Comparison of ENCODE assay signal across 8 cellular contexts in genomic region chr17:7306911-7307685, GRCh38. TPM values are rescaled to one million over a fixed set of nuclear protein-coding genes. Genes with fewer than 3 reads are reported as not detected.
DNase-seq lines count a peak whose midpoint lies in the region; ATAC-seq and TF ChIP-seq lines count a peak whose summit lies in the region.

EIF5A (plus strand) TSS chr17:7307628; CDS start chr17:7309636, 2,008 bp downstream.

- peak within 1 kb of the TSS; percentile 99 for H3K27ac ChIP-seq in coronary artery

- peak within 1 kb of the TSS; percentile 99 for H3K27ac Mint-ChIP-seq in activated CD4-positive, alpha-beta T cell treated with anti-CD3 and anti-CD28 coated beads, Interleukin-2, amount 10 ng/mL, durations not matched to agents 7 days and 5 days

- POLR2A ChIA-PET in BJ (lab: Charles Lee): no interaction called here
- POLR2A ChIA-PET in activated CD4-positive, alpha-beta T cell treated with anti-CD3 and anti-CD28 coated beads, Interleukin-2, amount 10 ng/mL, durations not matched to agents 7 days and 5 days (lab: Charles Lee): no interaction called here

- H3K27me3 ChIP-seq in BJ (ENCODE audit: control insufficient read depth, insufficient read depth, low read length): no peaks in the 10 kb centered on the region; the same call in 1 of the 2 replicates

- CTCF ChIA-PET in BJ (lab: Yijun Ruan, JAX): interaction anchor here (1.3 to 2.2 kb wide), 2 partner anchors 11 to 87 kb away, joined by 3 to 15 read pairs; partner anchors contain the start of genes ACADVL and DLG4
- CTCF ChIA-PET in activated CD4-positive, alpha-beta T cell treated with anti-CD3 and anti-CD28 coated beads, Interleukin-2, amount 10 ng/mL, durations not matched to agents 7 days and 5 days (lab: Charles Lee): no interaction called here

- H3K4me3 ChIP-seq in BJ (ENCODE audit: low read depth, low read length): peak within 1 kb of the TSS; percentile 71
- H3K4me3 ChIP-seq in coronary artery: peak within 1 kb of the TSS; percentile 92

- no peak for TF ChIP-seq CTCF in BJ (IDR thresholded peaks at IDR 0.05; ENCODE audit: insufficient read depth, low read depth, low read length)
- no peak for TF ChIP-seq CTCF in coronary artery (IDR thresholded peaks at IDR 0.05)

- H3K4me1 Mint-ChIP-seq in activated CD4-positive, alpha-beta T cell treated with anti-CD3 and anti-CD28 coated beads, Interleukin-2, amount 10 ng/mL, durations not matched to agents 7 days and 5 days: peaks cover 38% of the 10 kb centered on the region

- ATAC-seq in GM19324 (IDR thresholded peaks at IDR 0.05; ENCODE audit: low FRiP score, unreplicated experiment): peak; percentile 74
- ATAC-seq in HG03469 (IDR thresholded peaks at IDR 0.05; ENCODE audit: unreplicated experiment): peak; percentile 43
- ATAC-seq in left colon: peak; percentile 78

- H3K36me3 ChIP-seq in BJ (ENCODE audit: control insufficient read depth, insufficient read depth, low read length): peaks cover 19% of the 10 kb centered on the region

- peak; percentile 100 for DNase-seq in BJ (ENCODE audit: low read depth)
- peak; percentile 98 for DNase-seq in NCI-H69 (lab: John Stamatoyannopoulos, UW)
- DNase-seq in activated CD4-positive, alpha-beta T cell treated with anti-CD3 and anti-CD28 coated beads, Interleukin-2, amount 10 ng/mL, durations not matched to agents 7 days and 5 days: peak; percentile 100
- DNase-seq in coronary artery (ENCODE audit: low spot score): peak; percentile 99
- DNase-seq in left colon: peak; percentile 100
- peak; percentile 100 for DNase-seq in stimulated activated CD4-positive, alpha-beta T cell treated with anti-CD3 and anti-CD28 coated beads, Interleukin-1b, Interleukin-23, amount 100 ng/mL, for 48 hours

- no peaks in the 10 kb centered on the region for H3K27me3 Mint-ChIP-seq in activated CD4-positive, alpha-beta T cell treated with anti-CD3 and anti-CD28 coated beads, Interleukin-2, amount 10 ng/mL, durations not matched to agents 7 days and 5 days

- intact Hi-C loops in left colon (cut with DNase I, micrococcal nuclease): no loop called here

- H3K36me3 Mint-ChIP-seq in activated CD4-positive, alpha-beta T cell treated with anti-CD3 and anti-CD28 coated beads, Interleukin-2, amount 10 ng/mL, durations not matched to agents 7 days and 5 days (ENCODE audit: low read depth): peaks cover 35% of the 10 kb centered on the region

- H3K9me3 Mint-ChIP-seq in activated CD4-positive, alpha-beta T cell treated with anti-CD3 and anti-CD28 coated beads, Interleukin-2, amount 10 ng/mL, durations not matched to agents 7 days and 5 days: no peaks in the 10 kb centered on the region

- H3K4me3 Mint-ChIP-seq in activated CD4-positive, alpha-beta T cell treated with anti-CD3 and anti-CD28 coated beads, Interleukin-2, amount 10 ng/mL, durations not matched to agents 7 days and 5 days: peak within 1 kb of the TSS; percentile 96

RNA-seq across cellular contexts. Expression of gene EIF5A, which starts in this region (rescaled TPM):
- polyA plus RNA-seq in BJ (2011; rRNA removed): 556 and 579 TPM in 2 replicates
- polyA minus RNA-seq in BJ (2011; rRNA and poly(A)+ RNA removed): 632 and 820 TPM in 2 replicates
- total RNA-seq in activated CD4-positive, alpha-beta T cell treated with anti-CD3 and anti-CD28 coated beads, Interleukin-2, amount 10 ng/mL, durations not matched to agents 7 days and 5 days: 100 to 1,000 TPM; 470 to 502 TPM
- 100 to 1,000 TPM; 330 to 413 TPM for total RNA-seq in left colon

Comparison
In these comparisons a context has a peak if more than half of its experiments do, and no peak if none do; other contexts are left out.
1. Peak in every context shown above with its lines: DNase-seq, ATAC-seq, H3K4me3 ChIP-seq and H3K27ac ChIP-seq.